8 cellular contexts compared by ENCODE assay signal in the genomic region with DNA sequence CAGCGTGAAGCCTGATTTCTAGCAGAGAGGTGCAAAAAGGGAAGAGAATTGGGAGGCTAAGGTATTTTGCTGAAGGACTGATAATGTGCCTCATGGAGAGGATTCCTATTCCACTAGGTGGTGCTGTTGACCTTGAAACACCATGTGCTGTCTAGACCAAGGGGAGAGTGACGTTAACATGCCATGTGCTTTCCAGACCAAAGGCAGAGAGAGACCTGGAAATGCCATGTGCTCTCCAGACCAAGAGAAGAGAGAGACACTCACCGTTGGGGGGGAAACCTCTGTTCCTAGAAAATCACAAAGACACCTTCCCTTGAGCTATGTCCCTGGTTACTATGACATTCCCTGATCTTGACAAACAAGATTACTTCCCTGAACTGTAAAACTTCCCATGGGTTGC.
DNase-seq lines count a peak whose midpoint lies in the region; ATAC-seq lines count a peak whose summit lies in the region.

No MANE protein-coding gene starts in this region.

- DNase-seq in AG08395 (ENCODE audit: low spot score) (peak; percentile 62), Kasumi-1 (lab: John Stamatoyannopoulos, UW) (peak; percentile 37 to 64), SK-N-DZ (ENCODE audit: low spot score) (peak; percentile 36), germinal center (ENCODE audit: low spot score) (peak; percentile 4), left ventricle myocardium superior (no peak), Right ventricle myocardium inferior (ENCODE audit: missing footprints) (no peak)
- DNase-seq in stimulated activated naive B cell treated with anti-CD40 and anti-IgM and Interleukin-4, amounts not matched to agents 10 μg/mL and 1 μg/mL and 100 μg/mL, for 72 hours: no peak

- intact Hi-C loops in left ventricle myocardium superior (cut with micrococcal nuclease): no loop called here
- intact Hi-C loops in Right ventricle myocardium inferior (cut with DNase I): no loop called here

- H3K4me1 Mint-ChIP-seq in stimulated activated naive B cell treated with anti-CD40 and anti-IgM and Interleukin-4, amounts not matched to agents 10 μg/mL and 1 μg/mL and 100 μg/mL, for 72 hours: no peaks in the 10 kb centered on the region

- peak; percentile 72 for ATAC-seq in GM18519 (IDR thresholded peaks at IDR 0.05; ENCODE audit: low FRiP score, unreplicated experiment)
- peak; percentile 58 to 63 for ATAC-seq in stimulated activated naive B cell treated with anti-CD40 and anti-IgM and Interleukin-4, amounts not matched to agents 10 μg/mL and 1 μg/mL and 100 μg/mL, for 72 hours (replicated peaks)
- no peak for ATAC-seq in left ventricle myocardium superior
- no peak for ATAC-seq in Right ventricle myocardium inferior

- H3K36me3 Mint-ChIP-seq in stimulated activated naive B cell treated with anti-CD40 and anti-IgM and Interleukin-4, amounts not matched to agents 10 μg/mL and 1 μg/mL and 100 μg/mL, for 72 hours: no peaks in the 10 kb centered on the region

- no peaks in the 10 kb centered on the region for H3K27me3 Mint-ChIP-seq in stimulated activated naive B cell treated with anti-CD40 and anti-IgM and Interleukin-4, amounts not matched to agents 10 μg/mL and 1 μg/mL and 100 μg/mL, for 72 hours

- no peak overlapping the region for H3K27ac Mint-ChIP-seq in stimulated activated naive B cell treated with anti-CD40 and anti-IgM and Interleukin-4, amounts not matched to agents 10 μg/mL and 1 μg/mL and 100 μg/mL, for 72 hours

- peaks cover 9 to 10% of the 10 kb centered on the region in 2 donors for H3K9me3 Mint-ChIP-seq in stimulated activated naive B cell treated with anti-CD40 and anti-IgM and Interleukin-4, amounts not matched to agents 10 μg/mL and 1 μg/mL and 100 μg/mL, for 72 hours

- no peak overlapping the region for H3K4me3 Mint-ChIP-seq in stimulated activated naive B cell treated with anti-CD40 and anti-IgM and Interleukin-4, amounts not matched to agents 10 μg/mL and 1 μg/mL and 100 μg/mL, for 72 hours

Comparison
In these comparisons a context has a peak if more than half of its experiments do, and no peak if none do; other contexts are left out.
1. DNase-seq: peak in AG08395 (single experiment), Kasumi-1 (2 of 2), SK-N-DZ (single experiment) and germinal center (single experiment); none in stimulated activated naive B cell treated with anti-CD40 and anti-IgM and Interleukin-4, amounts not matched to agents 10 μg/mL and 1 μg/mL and 100 μg/mL, for 72 hours (single experiment), left ventricle myocardium superior (single experiment) and Right ventricle myocardium inferior (single experiment).
2. ATAC-seq: peak in GM18519 (single experiment) and stimulated activated naive B cell treated with anti-CD40 and anti-IgM and Interleukin-4, amounts not matched to agents 10 μg/mL and 1 μg/mL and 100 μg/mL, for 72 hours (2 of 2); none in left ventricle myocardium superior (single experiment) and Right ventricle myocardium inferior (single experiment).